8 cellular contexts compared by ENCODE assay signal in genomic region chr7:130721486-130722277, GRCh38. TPM values are rescaled to one million over a fixed set of nuclear protein-coding genes. Genes with fewer than 3 reads are reported as not detected.
DNase-seq lines count a peak whose midpoint lies in the region; ATAC-seq lines count a peak whose summit lies in the region.

No MANE protein-coding gene starts in this region.

- ATAC-seq in HG02885 (IDR thresholded peaks at IDR 0.05; ENCODE audit: poor library complexity, unreplicated experiment), result no peak
- no peak for ATAC-seq in GM18858 (IDR thresholded peaks at IDR 0.05; ENCODE audit: unreplicated experiment)
- no peak for ATAC-seq in GM21423 (IDR thresholded peaks at IDR 0.05; ENCODE audit: unreplicated experiment)

- DNase-seq in DMS 273 (lab: John Stamatoyannopoulos, UW; ENCODE audit: unreplicated experiment), result peak; percentile 71
- peak; percentile 80 for DNase-seq in HT-29 (ENCODE audit: low spot score)
- DNase-seq in SK-MEL-5 (ENCODE audit: low read depth, low spot score), result peak; percentile 90
- DNase-seq in epidermal melanocyte (ENCODE audit: insufficient read length, low spot score), result peak; percentile 26
- peak; percentile 72 for DNase-seq in midbrain (lab: John Stamatoyannopoulos, UW)

- in situ Hi-C loops in SK-MEL-5 (cut with HindIII; ENCODE audit: low pct_unique_long_range_greater_than_20kb, low sequenced_read_pairs), result no loop called here

RNA-seq across cellular contexts. Expression of gene KLF14, which starts 12.3 kb away (rescaled TPM):
- total RNA-seq in HT-29 (2014; rRNA removed; shearing (Covaris generic)), result not detected in 2 replicates
- 0.69 and 1.0 TPM in 2 replicates for total RNA-seq in SK-MEL-5 (2014; rRNA removed; shearing (Covaris generic))
- polyA plus RNA-seq in SK-MEL-5 (2015; cell fraction: cytosol; rRNA removed), result 1.9 and 2.7 TPM in 2 replicates
- 1.2 and 2.8 TPM in 2 replicates for polyA plus RNA-seq in SK-MEL-5 (2015; cell fraction: nucleus; rRNA removed)

RNA-seq across cellular contexts. Expression of gene TSGA13, which starts 35.3 kb away (rescaled TPM):
- not detected in 2 replicates for total RNA-seq in HT-29 (2014; rRNA removed; shearing (Covaris generic))
- not detected in 2 replicates for total RNA-seq in SK-MEL-5 (2014; rRNA removed; shearing (Covaris generic))
- polyA plus RNA-seq in SK-MEL-5 (2015; cell fraction: cytosol; rRNA removed), result not detected in 2 replicates
- polyA plus RNA-seq in SK-MEL-5 (2015; cell fraction: nucleus; rRNA removed), result not detected in 2 replicates

RNA-seq across cellular contexts. Expression of gene COPG2, which starts 53.1 kb away (rescaled TPM):
- 14.2 and 15.5 TPM in 2 replicates for total RNA-seq in HT-29 (2014; rRNA removed; shearing (Covaris generic))
- total RNA-seq in SK-MEL-5 (2014; rRNA removed; shearing (Covaris generic)), result 41.9 and 43.6 TPM in 2 replicates
- 37.0 and 44.8 TPM in 2 replicates for polyA plus RNA-seq in SK-MEL-5 (2015; cell fraction: cytosol; rRNA removed)
- 17.3 and 23.8 TPM in 2 replicates for polyA plus RNA-seq in SK-MEL-5 (2015; cell fraction: nucleus; rRNA removed)

Comparison
In these comparisons a context has a peak if more than half of its experiments do, and no peak if none do; other contexts are left out.
1. DNase-seq: peak in every context shown above with its lines; median percentile 90 in SK-MEL-5; 80 in HT-29; 72 in midbrain; 71 in DMS 273; 26 in epidermal melanocyte.